In genomic region chr6:71299541-71300470, GRCh38 we compare ENCODE assay signal across 25 cellular contexts. TPM values are rescaled to one million over a fixed set of nuclear protein-coding genes. Genes with fewer than 3 reads are reported as not detected.
DNase-seq lines count a peak whose midpoint lies in the region; ATAC-seq and TF ChIP-seq lines count a peak whose summit lies in the region.
"Had no signal": no experiment of that assay in that cellular context is flagged by ENCODE, and none has a peak within 500 bp of the region (broad histone marks: within the 10 kb centered on the region; RNA-seq: fewer than 3 reads in every experiment).

No MANE protein-coding gene starts in this region.

- H3K9me2 ChIP-seq in PC-3 (replicated peaks; ENCODE audit: low read length): no peaks in the 10 kb centered on the region

- no peaks in the 10 kb centered on the region for H3K9me3 ChIP-seq in PC-3 (ENCODE audit: low read length)
- H3K9me3 ChIP-seq in neutrophil: no peaks in the 10 kb centered on the region
- H3K9me3 ChIP-seq: heart right ventricle, prostate gland, sigmoid colon had no signal

- H3K27ac ChIP-seq in PC-3 (ENCODE audit: low read length) (peak overlapping the region; percentile 71), neutrophil (peak overlapping the region; percentile 44)
- H3K27ac ChIP-seq: C4-2B, heart right ventricle, prostate gland, sigmoid colon, VCaP had no signal

- H3K9ac ChIP-seq in PC-3 (ENCODE audit: low read length): no peak overlapping the region

- H3K36me3 ChIP-seq in PC-3 (ENCODE audit: low read depth, low read length) (0 out of 2 replicates have a peak, but pooled peaks cover 6% of the 10 kb centered on the region), neutrophil (peaks cover 99% of the 10 kb centered on the region)
- H3K36me3 ChIP-seq: prostate gland had no signal

- H3K4me3 ChIP-seq in PC-3 (ENCODE audit: low read length): no peak overlapping the region
- no peak overlapping the region for H3K4me3 ChIP-seq in epithelial cell of esophagus (ENCODE audit: low read length)
- H3K4me3 ChIP-seq in neutrophil (ENCODE audit: low read depth in 1 of 2, low read length in 1 of 2): no peak overlapping the region
- H3K4me3 ChIP-seq: heart right ventricle, prostate gland, sigmoid colon had no signal

- no peaks in the 10 kb centered on the region for H3K79me2 ChIP-seq in PC-3 (ENCODE audit: low read length)

- ATAC-seq in PC-3: peak; percentile 84
- ATAC-seq in HG03460 (IDR thresholded peaks at IDR 0.05; ENCODE audit: unreplicated experiment): no peak
- ATAC-seq: Right ventricle myocardium inferior had no signal

- H3F3A ChIP-seq in PC-3 (ENCODE audit: low read length, unreplicated experiment): peaks cover 5% of the 10 kb centered on the region

- peak overlapping the region; percentile 32; the same call in 1 of the 2 replicates for H3K4me2 ChIP-seq in PC-3 (ENCODE audit: low read length)

- POLR2A ChIA-PET in PC-3 (lab: Charles Lee; ENCODE audit: unreplicated experiment): interaction anchor here (0.6 kb wide), 1 partner anchor 190 kb away, joined by 5 read pairs; no protein-coding TSS in a partner anchor

- CTCF ChIA-PET in PC-3 (lab: Charles Lee): no interaction called here

- peaks cover 26% of the 10 kb centered on the region for H3K4me1 ChIP-seq in PC-3 (ENCODE audit: insufficient read depth, low read length)
- H3K4me1 ChIP-seq in neutrophil (ENCODE audit: control insufficient read depth in 1 of 2, insufficient read depth in 1 of 2, low read depth in 1 of 2, low read length in 1 of 2): peaks cover 0 to 6% of the 10 kb centered on the region in 2 experiments
- H3K4me1 ChIP-seq: prostate gland, sigmoid colon had no signal

- DNase-seq in ELR (ENCODE audit: low read depth): peak; percentile 39
- DNase-seq in PC-3: peak; percentile 83
- DNase-seq in epithelial cell of esophagus (ENCODE audit: low read depth): peak; percentile 87
- no peak for DNase-seq in medulla oblongata (ENCODE audit: extremely low spot score)
- DNase-seq in NCI-H146 (lab: John Stamatoyannopoulos, UW): no peak
- DNase-seq in mucosa of gallbladder (ENCODE audit: low spot score): no peak
- DNase-seq: activated CD4-positive, alpha-beta T cell treated with anti-CD3 and anti-CD28 coated beads for 48 hours; activated gamma-delta T cell; activated T-cell treated with anti-CD3 and anti-CD28 coated beads, Interleukin-2, amount 50 U/mL, for 24 hours; H7; heart right ventricle; KBM-7; NCI-H1417; NCI-H2081; NCI-H345; NCI-H748 treated with DMSO at 0.1 percent for 48 hours; sigmoid colon; stimulated activated naive CD4-positive, alpha-beta T cell; T-helper 9 cell had no signal

- H4K20me1 ChIP-seq in PC-3 (ENCODE audit: low read length): no peaks in the 10 kb centered on the region

- no TSS peak for BruUV-seq in PC-3 (replicated peaks; lab: Mats Ljungman, UMichigan)

- no peak overlapping the region for H2AFZ ChIP-seq in PC-3 (ENCODE audit: low read length)

- no peak for TF ChIP-seq CTCF in PC-3 (conservative IDR thresholded peaks at IDR 0.05; ENCODE audit: low read depth, low read length)
- TF ChIP-seq CTCF in epithelial cell of esophagus (IDR thresholded peaks at IDR 0.05; ENCODE audit: insufficient read depth, low read depth, low read length, missing control alignments): no peak
- no peak for TF ChIP-seq CTCF in neutrophil (IDR thresholded peaks at IDR 0.05)

- intact Hi-C loops in PC-3 (cut with micrococcal nuclease): no loop called here

- H3K27me3 ChIP-seq in PC-3 (ENCODE audit: low read length) (no peaks in the 10 kb centered on the region), neutrophil (no peaks in the 10 kb centered on the region)
- H3K27me3 ChIP-seq: heart right ventricle, sigmoid colon had no signal

RNA-seq across cellular contexts. Expression of gene OGFRL1, which starts 11.2 kb away (rescaled TPM):
- total RNA-seq in PC-3 (2014; rRNA removed) (5.2 and 6.0 TPM in 2 replicates), mucosa of gallbladder (17.8 TPM)

Comparison
In these comparisons a context has a peak if more than half of its experiments do, and no peak if none do; other contexts are left out.
1. DNase-seq: peak in ELR (single experiment), PC-3 (single experiment) and epithelial cell of esophagus (single experiment); none in medulla oblongata (single experiment), NCI-H146 (single experiment) and mucosa of gallbladder (single experiment).